2 cellular contexts compared by ENCODE assay signal in the genomic region with DNA sequence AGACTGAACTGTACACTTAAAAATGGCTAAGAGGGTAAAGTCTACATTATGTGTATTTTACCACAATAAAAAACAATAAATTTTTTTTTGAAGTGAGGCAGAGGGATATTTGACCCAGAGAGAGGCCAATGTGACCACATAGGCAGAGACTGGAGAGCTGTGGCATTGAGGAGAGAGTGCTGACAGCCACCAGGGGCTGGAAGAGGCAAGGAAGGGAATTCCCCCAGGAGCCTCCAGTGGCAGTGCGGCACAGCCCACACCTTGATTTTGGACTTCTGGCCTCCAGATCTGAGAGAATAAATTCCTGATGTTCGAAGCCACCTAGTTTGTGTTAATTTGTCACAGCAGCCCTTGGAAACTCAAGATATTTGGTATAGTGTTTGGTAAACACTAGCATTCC.
TF ChIP-seq lines count a peak whose summit lies in the region.

No MANE protein-coding gene starts in this region.

TF ChIP-seq in A549, 52 proteins besides CTCF, POLR2A, EP300 and RAD21:
- TF ChIP-seq ZNF302 (CRISPR knock-in tag; IDR thresholded peaks at IDR 0.05) (no peak), MYC (IDR thresholded peaks at IDR 0.05; ENCODE audit: borderline replicate concordance, low read length) (no peak), JUNB (IDR thresholded peaks at IDR 0.05) (no peak)
TF ChIP-seq in A549: peak in this region for 0.

TF ChIP-seq in H1, 55 proteins besides CTCF, POLR2A, EP300 and RAD21:
- no peak for TF ChIP-seq KDM1A (IDR thresholded peaks at IDR 0.05; ENCODE audit: borderline replicate concordance, low read length)
- TF ChIP-seq ASH2L (IDR thresholded peaks at IDR 0.05; ENCODE audit: low read length) = no peak
- TF ChIP-seq, protein P1, sequence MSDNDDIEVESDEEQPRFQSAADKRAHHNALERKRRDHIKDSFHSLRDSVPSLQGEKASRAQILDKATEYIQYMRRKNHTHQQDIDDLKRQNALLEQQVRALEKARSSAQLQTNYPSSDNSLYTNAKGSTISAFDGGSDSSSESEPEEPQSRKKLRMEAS (IDR thresholded peaks at IDR 0.05) = no peak
- no peak for TF ChIP-seq BCL11A (IDR thresholded peaks at IDR 0.05; ENCODE audit: low read depth in 2 of 2, low read length in 2 of 2)
- no peak for TF ChIP-seq HDAC2 (IDR thresholded peaks at IDR 0.05; ENCODE audit: borderline replicate concordance in 1 of 2, low read depth in 2 of 2, low read length in 2 of 2)
- TF ChIP-seq EZH2 (IDR thresholded peaks at IDR 0.05; ENCODE audit: low read depth, low read length, severe bottlenecking) = no peak
- TF ChIP-seq SRF (IDR thresholded peaks at IDR 0.05; ENCODE audit: low read depth, low read length) = no peak
- no peak for TF ChIP-seq CTBP2 (IDR thresholded peaks at IDR 0.05; ENCODE audit: borderline replicate concordance, insufficient read depth, insufficient read length, low read length)
- TF ChIP-seq CHD1 (IDR thresholded peaks at IDR 0.05; ENCODE audit: low read depth, low read length) = no peak
- TF ChIP-seq EGR1 (IDR thresholded peaks at IDR 0.05; ENCODE audit: borderline replicate concordance, low read depth, low read length) = no peak
- TF ChIP-seq MAFK (IDR thresholded peaks at IDR 0.05; ENCODE audit: low read depth, low read length) = no peak
- no peak for TF ChIP-seq TCF12 (IDR thresholded peaks at IDR 0.05; ENCODE audit: low read depth, low read length)
